In the genomic region with DNA sequence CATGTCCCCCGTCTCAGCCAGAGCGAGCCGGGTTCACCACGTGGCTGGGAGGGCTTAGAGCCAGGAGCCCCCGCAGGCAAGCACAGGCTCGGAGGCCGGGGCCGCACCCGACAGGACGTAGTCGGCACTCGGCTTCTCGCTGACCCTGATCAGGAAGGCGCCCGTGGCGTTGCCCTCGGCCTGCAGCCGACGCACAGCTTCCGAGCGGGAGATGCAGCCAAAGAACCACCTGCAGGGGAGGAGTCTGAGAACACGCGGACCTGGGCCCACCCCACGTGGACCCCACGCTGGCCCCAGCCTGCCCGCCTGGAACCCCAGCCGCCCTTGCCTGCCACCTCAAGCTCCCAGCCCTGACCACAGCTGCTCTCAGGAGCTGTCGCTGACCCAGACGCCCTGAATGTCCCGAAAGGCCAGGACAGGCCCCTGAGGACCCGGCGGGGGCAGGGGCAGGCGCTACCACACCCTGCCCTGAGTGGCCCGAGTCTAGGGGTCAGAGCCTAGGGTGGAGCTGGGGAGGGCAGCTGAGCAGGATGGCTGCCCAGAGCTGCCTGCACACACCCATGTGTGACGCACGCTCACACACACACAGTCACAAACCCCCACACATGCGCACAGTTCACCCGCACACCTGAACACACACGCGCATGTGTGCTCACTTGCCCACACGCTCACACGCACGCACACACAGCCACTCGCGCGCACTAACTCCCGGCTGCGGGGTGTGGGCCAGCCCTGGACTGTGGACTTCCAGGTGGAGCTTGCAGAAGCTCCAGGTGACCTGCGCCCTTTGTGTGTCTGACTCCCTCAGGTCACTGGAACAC, we compare ENCODE assay signal across 11 cellular contexts. TPM values are rescaled to one million over a fixed set of nuclear protein-coding genes. Genes with fewer than 3 reads are reported as not detected.
A peak's percentile ranks its signal among the peaks of the same experiment; 100 is the strongest.
DNase-seq lines count a peak whose midpoint lies in the region; ATAC-seq and TF ChIP-seq lines count a peak whose summit lies in the region.
"Had no signal": no experiment of that assay in that cellular context is flagged by ENCODE, and none has a peak within 500 bp of the region (broad histone marks: within the 10 kb centered on the region; RNA-seq: fewer than 3 reads in every experiment).

No MANE protein-coding gene starts in this region.

- H3K4me1 ChIP-seq in right cardiac atrium (ENCODE audit: control insufficient read depth, insufficient read depth, low read length) = no peaks in the 10 kb centered on the region
- H3K4me1 ChIP-seq in right atrium auricular region = peaks cover 0 to 16% of the 10 kb centered on the region in 2 donors
- H3K4me1 ChIP-seq in aorta (ENCODE audit: control insufficient read depth in 1 of 2, insufficient read depth in 2 of 2, low read length in 2 of 2) = no peaks in the 10 kb centered on the region

- H3K4me3 ChIP-seq in right cardiac atrium (ENCODE audit: low read length) (no peak overlapping the region), right atrium auricular region (no peak overlapping the region), fibroblast of mammary gland (ENCODE audit: control insufficient read depth, low read depth, low read length) (no peak overlapping the region), aorta (ENCODE audit: low read length in 2 of 2) (no peak overlapping the region)

- H3K27ac ChIP-seq in right cardiac atrium (ENCODE audit: low read length) (no peak overlapping the region), right atrium auricular region (no peak overlapping the region), aorta (ENCODE audit: low read depth in 1 of 2, low read length in 2 of 2) (no peak overlapping the region)

- H3K27me3 ChIP-seq in right cardiac atrium (ENCODE audit: control insufficient read depth, insufficient read depth) = no peaks in the 10 kb centered on the region
- no peaks in the 10 kb centered on the region for H3K27me3 ChIP-seq in right atrium auricular region
- no peaks in the 10 kb centered on the region for H3K27me3 ChIP-seq in aorta (ENCODE audit: control insufficient read depth in 1 of 2, insufficient read depth in 2 of 2, low read length in 1 of 2)

- peak; percentile 24 to 68 (median 61) for DNase-seq in right cardiac atrium
- no peak for DNase-seq in right atrium auricular region (ENCODE audit: low spot score)
- DNase-seq in fibroblast of mammary gland (ENCODE audit: low read depth) = peak; percentile 24
- DNase-seq in aorta = peak; percentile 51 to 76
- DNase-seq: amniotic stem cell, NCI-H1105 treated with DMSO at 0.1 percent for 48 hours had no signal

- intact Hi-C loops in right cardiac atrium (cut with DNase I) (loop anchor here in 3 of 4 donors (5.0 to 10.0 kb wide), 3 partner anchors 250 to 440 kb away; a partner anchor contains a TSS), aorta (cut with DNase I) (loop anchor here in 1 of 2 donors (5.0 to 10.0 kb wide), 3 partner anchors 120 to 327 kb away; a partner anchor contains a TSS)

- ATAC-seq in right cardiac atrium (no peak), aorta (ENCODE audit: low FRiP score) (no peak), GM19455 (IDR thresholded peaks at IDR 0.05; ENCODE audit: unreplicated experiment) (no peak), HG03280 (IDR thresholded peaks at IDR 0.05; ENCODE audit: unreplicated experiment) (no peak)

- H3K9me3 ChIP-seq in right cardiac atrium (ENCODE audit: control insufficient read depth, low read length) = no peaks in the 10 kb centered on the region
- H3K9me3 ChIP-seq in right atrium auricular region = no peaks in the 10 kb centered on the region
- no peaks in the 10 kb centered on the region for H3K9me3 ChIP-seq in aorta (ENCODE audit: control insufficient read depth, low read length)

- TF ChIP-seq CTCF in right atrium auricular region (IDR thresholded peaks at IDR 0.05) (no peak), fibroblast of mammary gland (conservative IDR thresholded peaks at IDR 0.05; ENCODE audit: control insufficient read depth, insufficient read depth, low read depth, low read length) (no peak)

- WGBS in right cardiac atrium = 53% methylated on average over 49 of the region's 49 CpGs
- 47 to 48% methylated on average over 48 to 49 of the region's 49 CpGs for WGBS in aorta, 2 donors

- H3K36me3 ChIP-seq in right atrium auricular region (no peaks in the 10 kb centered on the region), aorta (ENCODE audit: control insufficient read depth in 1 of 2, insufficient read depth in 2 of 2, low read length in 1 of 2) (no peaks in the 10 kb centered on the region)

RNA-seq across cellular contexts. Expression of a gene that starts 2.1 kb away (rescaled TPM):
- total RNA-seq in right cardiac atrium = under 1 TPM in 2 of 4 donors, not detected in 2; 0.09 to 0.15 TPM
- polyA plus RNA-seq in right cardiac atrium = 0.14 TPM
- total RNA-seq in right atrium auricular region = not detected
- total RNA-seq in aorta = under 1 TPM; 0.19 to 0.30 TPM
- polyA plus RNA-seq in aorta = 1 to 10 TPM in 1 of 2 donors, under 1 TPM in 1; 0.10 to 4.6 TPM
- total RNA-seq: CD4-positive, alpha-beta memory T cell; temporal lobe had no signal

RNA-seq across cellular contexts. Expression of a gene that starts 12.5 kb away (rescaled TPM):
- total RNA-seq in right cardiac atrium (not detected), right atrium auricular region (not detected), aorta (not detected)
- polyA plus RNA-seq in right cardiac atrium (not detected), aorta (not detected)
- total RNA-seq: CD4-positive, alpha-beta memory T cell; mononuclear cell; temporal lobe had no signal
- polyA plus RNA-seq: CD4-positive, alpha-beta memory T cell had no signal

RNA-seq across cellular contexts. Expression of a gene that starts 14.5 kb away (rescaled TPM):
- total RNA-seq in right cardiac atrium (100 to 1,000 TPM; 143 to 244 (median 223) TPM), right atrium auricular region (100 to 1,000 TPM; 138 to 185 TPM), aorta (100 to 1,000 TPM; 176 to 190 TPM)
- polyA plus RNA-seq in right cardiac atrium (276 TPM), aorta (100 to 1,000 TPM; 360 to 386 TPM)

RNA-seq across cellular contexts. Expression of a gene that starts 18.9 kb away (rescaled TPM):
- total RNA-seq in right cardiac atrium (under 1 TPM in 3 of 4 donors, not detected in 1; 0.09 to 0.20 (median 0.17) TPM), right atrium auricular region (not detected), aorta (under 1 TPM in 1 of 2 donors, not detected in 1; 0.57 TPM)
- polyA plus RNA-seq in right cardiac atrium (0.14 TPM), aorta (under 1 TPM in 1 of 2 donors, not detected in 1; 0.84 TPM)

RNA-seq across cellular contexts. Expression of a gene that starts 36.2 kb away (rescaled TPM):
- total RNA-seq in right cardiac atrium (1,000 to 10,000 TPM in 1 of 4 donors, 100 to 1,000 TPM in 3; 701 to 1,033 (median 894) TPM), right atrium auricular region (100 to 1,000 TPM; 797 to 886 TPM), aorta (1 to 10 TPM in 1 of 2 donors, under 1 TPM in 1; 0.88 to 1.5 TPM)
- polyA plus RNA-seq in right cardiac atrium (952 TPM), aorta (1 to 10 TPM in 1 of 2 donors, under 1 TPM in 1; 0.64 to 6.0 TPM)
- polyA plus RNA-seq: CD4-positive, alpha-beta memory T cell had no signal
